In genomic region chr1:218312509-218312908, GRCh38 we compare ENCODE assay signal across 23 cellular contexts. TPM values are rescaled to one million over a fixed set of nuclear protein-coding genes. Genes with fewer than 3 reads are reported as not detected.
DNase-seq lines count a peak whose midpoint lies in the region; ATAC-seq and TF ChIP-seq lines count a peak whose summit lies in the region.
"Had no signal": no experiment of that assay in that cellular context is flagged by ENCODE, and none has a peak within 500 bp of the region (broad histone marks: within the 10 kb centered on the region; RNA-seq: fewer than 3 reads in every experiment).

No MANE protein-coding gene starts in this region.

- no peak overlapping the region for H3K4me3 ChIP-seq in ACC112 (ENCODE audit: low read depth, low read length)
- H3K4me3 ChIP-seq in GM23338: no peak overlapping the region
- H3K4me3 ChIP-seq in SJSA1: no peak overlapping the region; the same call in 1 of the 2 replicates
- H3K4me3 ChIP-seq: lung, prostate gland, upper lobe of right lung had no signal

- TF ChIP-seq CTCF in GM23338 (conservative IDR thresholded peaks at IDR 0.05; ENCODE audit: low read depth in 2 of 2): no peak

- no peaks in the 10 kb centered on the region for H3K9me3 ChIP-seq in SJSA1 (replicated peaks)
- H3K9me3 ChIP-seq: prostate gland, upper lobe of right lung had no signal

- no peaks in the 10 kb centered on the region for H3F3A ChIP-seq in GM23338 (replicated peaks; ENCODE audit: low read depth)

- H3K4me1 ChIP-seq in ACC112 (ENCODE audit: control insufficient read depth, insufficient read depth, low read length, unreplicated experiment): peaks cover 4% of the 10 kb centered on the region
- H3K4me1 ChIP-seq in GM23338 (ENCODE audit: insufficient read depth): peaks cover 11% of the 10 kb centered on the region
- H3K4me1 ChIP-seq in SJSA1 (replicated peaks): peaks cover 36% of the 10 kb centered on the region
- H3K4me1 ChIP-seq: prostate gland, upper lobe of right lung had no signal

- ATAC-seq in GM23338 (no peak), HG03095 (IDR thresholded peaks at IDR 0.05; ENCODE audit: unreplicated experiment) (no peak), HG03565 (IDR thresholded peaks at IDR 0.05; ENCODE audit: unreplicated experiment) (no peak)
- ATAC-seq: upper lobe of right lung had no signal

- DNase-seq in GM23338 (ENCODE audit: low spot score): no peak
- DNase-seq in SJSA1 (ENCODE audit: low read depth in 1 of 2, low spot score in 2 of 2): peak in 1 of 2 experiments; percentile 61
- DNase-seq in glomerular endothelial cell (ENCODE audit: extremely low read depth, low read depth, low spot score): peak; percentile 29
- DNase-seq in HUDEP-2 (lab: John Stamatoyannopoulos, UW; ENCODE audit: unreplicated experiment in 76 of 76): no peak
- no peak for DNase-seq in stimulated activated CD4-positive, alpha-beta T cell treated with anti-CD3 and anti-CD28 coated beads, Interleukin-2, amount 100 ng/mL, for 48 hours
- DNase-seq: activated CD4-positive, alpha-beta T cell treated with anti-CD3 and anti-CD28 coated beads, Interleukin-2, amount 50 U/mL, for 1 hour; aorta; caudate nucleus; NCI-H1417; NCI-H2081; NCI-H82; upper lobe of right lung had no signal

- peaks cover 38% of the 10 kb centered on the region for H3K36me3 Mint-ChIP-seq in GM23338 (ENCODE audit: low read depth)

- H3K27ac ChIP-seq in ACC112 (ENCODE audit: low read depth, low read length): peak overlapping the region; percentile 62
- peak overlapping the region; percentile 29; the same call in 1 of the 2 replicates for H3K27ac ChIP-seq in GM23338 (ENCODE audit: low read depth)
- H3K27ac ChIP-seq in SJSA1: peak overlapping the region; percentile 83
- H3K27ac ChIP-seq: prostate gland, upper lobe of right lung, VCaP had no signal

- H4K20me1 ChIP-seq in GM23338 (replicated peaks; ENCODE audit: insufficient read depth): no peaks in the 10 kb centered on the region

- no peaks in the 10 kb centered on the region for H3K9me3 Mint-ChIP-seq in GM23338
- H3K9me3 Mint-ChIP-seq: activated naive CD4-positive, alpha-beta T cell treated with anti-CD3 and anti-CD28 coated beads, Interleukin-2, amount 50 U/mL, for 72 hours; activated T-helper 2 cell treated with anti-CD3 and anti-CD28 coated beads, Interferon-gamma antibody, Interleukin-2, Interleukin-4, amounts not matched to agents 10 μg/mL and 5 μg/mL and 100 μg/mL, durations not matched to agents 14 hours and 24 hours and 36 hours; neural crest cell had no signal

- peak overlapping the region; percentile 75 for H3K27ac Mint-ChIP-seq in GM23338
- H3K27ac Mint-ChIP-seq: activated T-helper 2 cell treated with anti-CD3 and anti-CD28 coated beads, Interferon-gamma antibody, Interleukin-2, Interleukin-4, amounts not matched to agents 10 μg/mL and 5 μg/mL and 100 μg/mL, durations not matched to agents 14 hours and 24 hours and 36 hours had no signal

- H3K4me1 Mint-ChIP-seq in GM23338: peaks cover 22% of the 10 kb centered on the region
- H3K4me1 Mint-ChIP-seq: neural crest cell had no signal

- H3K27me3 ChIP-seq in ACC112 (ENCODE audit: insufficient read depth, low read length) (no peaks in the 10 kb centered on the region), GM23338 (ENCODE audit: insufficient read depth) (no peaks in the 10 kb centered on the region), SJSA1 (replicated peaks) (no peaks in the 10 kb centered on the region)
- H3K27me3 ChIP-seq: upper lobe of right lung had no signal

- H2AFZ ChIP-seq in ACC112 (ENCODE audit: low read length, unreplicated experiment) (peak overlapping the region; percentile 4), GM23338 (no peak overlapping the region)

- H3K36me3 ChIP-seq in ACC112 (ENCODE audit: insufficient read depth, low read length) (peaks cover 14% of the 10 kb centered on the region), GM23338 (ENCODE audit: insufficient read depth) (peaks cover 7% of the 10 kb centered on the region), SJSA1 (peaks cover 26% of the 10 kb centered on the region)
- H3K36me3 ChIP-seq: prostate gland had no signal

- no peaks in the 10 kb centered on the region for H3K9me2 ChIP-seq in GM23338 (ENCODE audit: insufficient read depth)

- H3K4me2 ChIP-seq in GM23338: no peak overlapping the region

- H3K27me3 Mint-ChIP-seq in GM23338 (ENCODE audit: insufficient read depth, low read depth, poor library complexity): peaks cover 1% of the 10 kb centered on the region
- H3K27me3 Mint-ChIP-seq: IgD-negative memory B cell had no signal

- H3K4me3 Mint-ChIP-seq in GM23338: no peak overlapping the region
- H3K4me3 Mint-ChIP-seq: neural crest cell had no signal

- no peaks in the 10 kb centered on the region for H3K79me2 ChIP-seq in ACC112 (ENCODE audit: control insufficient read depth, insufficient read depth, low read length, unreplicated experiment)
- H3K79me2 ChIP-seq in GM23338 (replicated peaks; ENCODE audit: insufficient read depth): peaks cover 22% of the 10 kb centered on the region; the same call in 1 of the 2 replicates

TF ChIP-seq in GM23338, 12 proteins besides CTCF, POLR2A, EP300 and RAD21 (continues in another document):
- TF ChIP-seq ZNF331 (CRISPR knock-in tag; IDR thresholded peaks at IDR 0.05; ENCODE audit: low read depth): no peak
- no peak for TF ChIP-seq CREB1 (CRISPR knock-in tag; IDR thresholded peaks at IDR 0.05; ENCODE audit: low read depth)
- TF ChIP-seq EZH2 (IDR thresholded peaks at IDR 0.05; ENCODE audit: low read depth, unreplicated experiment): no peak
- TF ChIP-seq ZNF462 (CRISPR knock-in tag; IDR thresholded peaks at IDR 0.05): no peak
- TF ChIP-seq ZNF114 (CRISPR knock-in tag; IDR thresholded peaks at IDR 0.05): no peak

RNA-seq across cellular contexts. Expression of gene RRP15, which starts 27.4 kb away (rescaled TPM):
- total RNA-seq in GM23338 (2014; rRNA removed; shearing (Covaris generic)): 18.8 and 19.8 TPM in 2 replicates
- 80.5 and 86.5 TPM in 2 replicates for polyA plus RNA-seq in GM23338 (2016; fragmentation: Nextera tagmentation; extraction: Ambion mirVana)
- 10.6 and 16.7 TPM in 2 replicates for total RNA-seq in SJSA1 (2014; rRNA removed; shearing (Covaris generic))
- 4.5 and 5.1 TPM in 2 replicates for total RNA-seq in glomerular endothelial cell

RNA-seq across cellular contexts. Expression of gene TGFB2, which starts 32.6 kb away (rescaled TPM):
- 0.19 and 1.4 TPM in 2 replicates for total RNA-seq in GM23338 (2014; rRNA removed; shearing (Covaris generic))
- polyA plus RNA-seq in GM23338 (2016; fragmentation: Nextera tagmentation; extraction: Ambion mirVana): 0.31 and 0.63 TPM in 2 replicates
- 3.4 and 7.4 TPM in 2 replicates for total RNA-seq in SJSA1 (2014; rRNA removed; shearing (Covaris generic))
- total RNA-seq in glomerular endothelial cell: 16.9 and 48.7 TPM in 2 replicates
- total RNA-seq: activated T-helper 2 cell treated with anti-CD3 and anti-CD28 coated beads, Interferon-gamma antibody, Interleukin-2, Interleukin-4, amounts not matched to agents 10 μg/mL and 5 μg/mL and 100 μg/mL, durations not matched to agents 14 hours and 24 hours and 36 hours; T-helper 2 cell treated with Interferon-gamma antibody and Interleukin-4, amounts not matched to agents 100 ng/mL and 5 ng/mL, for 36 hours had no signal

Comparison
In these comparisons a context has a peak if more than half of its experiments do, and no peak if none do; other contexts are left out.
1. H3K27ac ChIP-seq: peak in every context shown above with its lines; median percentile 83 in SJSA1; 62 in ACC112; 29 in GM23338.